Comparison of ENCODE assay signal across 9 cellular contexts in genomic region chr4:37793562-37793961, GRCh38. TPM values are rescaled to one million over a fixed set of nuclear protein-coding genes. Genes with fewer than 3 reads are reported as not detected.
DNase-seq lines count a peak whose midpoint lies in the region; ATAC-seq and TF ChIP-seq lines count a peak whose summit lies in the region.
"Had no signal": no experiment of that assay in that cellular context is flagged by ENCODE, and none has a peak within 500 bp of the region (broad histone marks: within the 10 kb centered on the region; RNA-seq: fewer than 3 reads in every experiment).

No MANE protein-coding gene starts in this region.

- no peak overlapping the region for H3K27ac ChIP-seq in hepatocyte

- ATAC-seq in HG02798 (IDR thresholded peaks at IDR 0.05; ENCODE audit: poor library complexity, unreplicated experiment): peak; percentile 56

- no peaks in the 10 kb centered on the region for H3K79me2 ChIP-seq in hepatocyte

- no peak overlapping the region for H2AFZ ChIP-seq in hepatocyte

- no TSS peak for BruUV-seq in Caco-2 (replicated peaks; lab: Mats Ljungman, UMichigan)

- no peak overlapping the region for H3K4me2 ChIP-seq in hepatocyte

- H3K9me3 Mint-ChIP-seq in Caco-2 (ENCODE audit: unreplicated experiment) (peaks cover 14% of the 10 kb centered on the region), glutamatergic neuron (ENCODE audit: unreplicated experiment) (peaks cover 2% of the 10 kb centered on the region)
- H3K9me3 Mint-ChIP-seq: immature natural killer cell had no signal

- H3K27ac Mint-ChIP-seq in Caco-2 (ENCODE audit: unreplicated experiment) (no peak overlapping the region), glutamatergic neuron (ENCODE audit: unreplicated experiment) (no peak overlapping the region)
- H3K27ac Mint-ChIP-seq: immature natural killer cell had no signal

- CTCF ChIA-PET in Caco-2 (lab: Charles Lee) (no interaction called here), HEK293T (lab: Yijun Ruan, JAX) (no interaction called here)

- intact Hi-C loops in Caco-2 (cut with micrococcal nuclease; ENCODE audit: unreplicated experiment): loop anchor here (1.0 to 5.0 kb wide), 3 partner anchors 190 to 361 kb away; a partner anchor contains a TSS

- H3K4me1 Mint-ChIP-seq in Caco-2 (ENCODE audit: low read depth, unreplicated experiment): peaks cover 4% of the 10 kb centered on the region
- no peaks in the 10 kb centered on the region for H3K4me1 Mint-ChIP-seq in glutamatergic neuron (ENCODE audit: low read depth, unreplicated experiment)
- H3K4me1 Mint-ChIP-seq: immature natural killer cell had no signal

- H3K36me3 ChIP-seq in Caco-2 (ENCODE audit: control insufficient read depth, insufficient read depth, low read length): no peaks in the 10 kb centered on the region
- H3K36me3 ChIP-seq in hepatocyte (replicated peaks; ENCODE audit: insufficient read depth, low read depth): no peaks in the 10 kb centered on the region

- H3K4me3 ChIP-seq in Caco-2 (ENCODE audit: low read depth, low read length) (no peak overlapping the region), WI38 (ENCODE audit: low read depth, low read length) (no peak overlapping the region), hepatocyte (no peak overlapping the region)

- no peak overlapping the region for H3K4me3 Mint-ChIP-seq in Caco-2 (ENCODE audit: unreplicated experiment)
- no peak overlapping the region for H3K4me3 Mint-ChIP-seq in glutamatergic neuron (ENCODE audit: unreplicated experiment)
- H3K4me3 Mint-ChIP-seq: immature natural killer cell had no signal

- POLR2A ChIA-PET in Caco-2 (lab: Charles Lee): no interaction called here
- POLR2A ChIA-PET in HEK293T (lab: Yijun Ruan, JAX): no interaction called here

- no peaks in the 10 kb centered on the region for H3K27me3 Mint-ChIP-seq in Caco-2 (ENCODE audit: insufficient read depth, unreplicated experiment)
- no peaks in the 10 kb centered on the region for H3K27me3 Mint-ChIP-seq in glutamatergic neuron (ENCODE audit: unreplicated experiment)

- H3K27me3 ChIP-seq in Caco-2 (replicated peaks; ENCODE audit: control insufficient read depth, insufficient read depth, low read length): no peaks in the 10 kb centered on the region
- no peaks in the 10 kb centered on the region for H3K27me3 ChIP-seq in hepatocyte

- H3K4me1 ChIP-seq in Caco-2: no peaks in the 10 kb centered on the region
- no peaks in the 10 kb centered on the region for H3K4me1 ChIP-seq in hepatocyte (ENCODE audit: insufficient read depth)

- no peaks in the 10 kb centered on the region for H4K20me1 ChIP-seq in hepatocyte (ENCODE audit: insufficient read depth, poor library complexity, severe bottlenecking)

- peaks cover 3% of the 10 kb centered on the region; the same call in 1 of the 2 replicates for H3K9me3 ChIP-seq in Caco-2
- no peaks in the 10 kb centered on the region for H3K9me3 ChIP-seq in hepatocyte (ENCODE audit: low read depth)

- DNase-seq in Caco-2 (peak; percentile 38 to 45), hepatocyte (ENCODE audit: low spot score) (no peak), GM19238 (ENCODE audit: insufficient read length, low spot score) (no peak), DMS114 treated with DMSO at 0.1 percent for 48 hours (lab: John Stamatoyannopoulos, UW; ENCODE audit: unreplicated experiment) (no peak), HEK293T (ENCODE audit: extremely low spot score) (no peak), glutamatergic neuron (no peak)

- H3K9me2 ChIP-seq in hepatocyte (replicated peaks; ENCODE audit: insufficient read depth): no peaks in the 10 kb centered on the region

- H3K36me3 Mint-ChIP-seq in Caco-2 (ENCODE audit: insufficient read depth, unreplicated experiment) (no peaks in the 10 kb centered on the region), glutamatergic neuron (ENCODE audit: unreplicated experiment) (peaks cover 8% of the 10 kb centered on the region)
- H3K36me3 Mint-ChIP-seq: immature natural killer cell had no signal

- TF ChIP-seq CTCF in Caco-2 (IDR thresholded peaks at IDR 0.05; ENCODE audit: insufficient read depth in 1 of 2, low read depth in 1 of 2, low read length in 1 of 2, severe bottlenecking in 1 of 2, unreplicated experiment in 1 of 2) (peak; percentile 17 to 60), WI38 (IDR thresholded peaks at IDR 0.05; ENCODE audit: low read depth, low read length) (peak; percentile 54), hepatocyte (IDR thresholded peaks at IDR 0.05; ENCODE audit: poor library complexity) (peak; percentile 29), glutamatergic neuron (IDR thresholded peaks at IDR 0.05; ENCODE audit: partially characterized antibody, unreplicated experiment) (no peak)

TF ChIP-seq in HEK293T, 16 proteins besides CTCF, POLR2A, EP300 and RAD21:
- TF ChIP-seq FOXA1 (IDR thresholded peaks at IDR 0.05): no peak
- TF ChIP-seq PKNOX1 (IDR thresholded peaks at IDR 0.05): no peak
- TF ChIP-seq CTBP1 (IDR thresholded peaks at IDR 0.05; ENCODE audit: borderline replicate concordance): no peak
- TF ChIP-seq TARDBP (IDR thresholded peaks at IDR 0.05): no peak
- TF ChIP-seq L3MBTL2 (conservative IDR thresholded peaks at IDR 0.05): no peak
- TF ChIP-seq ELF4 (IDR thresholded peaks at IDR 0.05): no peak
- TF ChIP-seq SP1 (IDR thresholded peaks at IDR 0.05): no peak
- no peak for TF ChIP-seq SUZ12 (IDR thresholded peaks at IDR 0.05)
- TF ChIP-seq ZNF384 (IDR thresholded peaks at IDR 0.05): no peak
- no peak for TF ChIP-seq ARNT (IDR thresholded peaks at IDR 0.05)
- no peak for TF ChIP-seq HDGF (IDR thresholded peaks at IDR 0.05; ENCODE audit: borderline replicate concordance)
- TF ChIP-seq LEF1 (IDR thresholded peaks at IDR 0.05; ENCODE audit: borderline replicate concordance): no peak
- TF ChIP-seq BHLHE40 (IDR thresholded peaks at IDR 0.05; ENCODE audit: borderline replicate concordance): no peak
- TF ChIP-seq NFRKB (IDR thresholded peaks at IDR 0.05): no peak
- TF ChIP-seq FOXK2 (IDR thresholded peaks at IDR 0.05): no peak
- TF ChIP-seq FOXM1 (IDR thresholded peaks at IDR 0.05; ENCODE audit: borderline replicate concordance): no peak

RNA-seq across cellular contexts. Expression of gene PGM2, which starts 32.9 kb away (rescaled TPM):
- 29.7 and 33.4 TPM in 2 replicates for total RNA-seq in Caco-2 (2022)
- total RNA-seq in hepatocyte: 25.0 and 28.2 TPM in 2 replicates
- polyA plus RNA-seq in hepatocyte: 11.2 and 14.8 TPM in 2 replicates
- 8.8 TPM for total RNA-seq in glutamatergic neuron (ENCODE audit: unreplicated experiment)

Comparison
In these comparisons a context has a peak if more than half of its experiments do, and no peak if none do; other contexts are left out.
1. DNase-seq: peak in Caco-2 (2 of 2); none in hepatocyte (single experiment), GM19238 (single experiment), DMS114 treated with DMSO at 0.1 percent for 48 hours (single experiment), HEK293T (single experiment) and glutamatergic neuron (single experiment).